8 cellular contexts compared by ENCODE assay signal in the genomic region with DNA sequence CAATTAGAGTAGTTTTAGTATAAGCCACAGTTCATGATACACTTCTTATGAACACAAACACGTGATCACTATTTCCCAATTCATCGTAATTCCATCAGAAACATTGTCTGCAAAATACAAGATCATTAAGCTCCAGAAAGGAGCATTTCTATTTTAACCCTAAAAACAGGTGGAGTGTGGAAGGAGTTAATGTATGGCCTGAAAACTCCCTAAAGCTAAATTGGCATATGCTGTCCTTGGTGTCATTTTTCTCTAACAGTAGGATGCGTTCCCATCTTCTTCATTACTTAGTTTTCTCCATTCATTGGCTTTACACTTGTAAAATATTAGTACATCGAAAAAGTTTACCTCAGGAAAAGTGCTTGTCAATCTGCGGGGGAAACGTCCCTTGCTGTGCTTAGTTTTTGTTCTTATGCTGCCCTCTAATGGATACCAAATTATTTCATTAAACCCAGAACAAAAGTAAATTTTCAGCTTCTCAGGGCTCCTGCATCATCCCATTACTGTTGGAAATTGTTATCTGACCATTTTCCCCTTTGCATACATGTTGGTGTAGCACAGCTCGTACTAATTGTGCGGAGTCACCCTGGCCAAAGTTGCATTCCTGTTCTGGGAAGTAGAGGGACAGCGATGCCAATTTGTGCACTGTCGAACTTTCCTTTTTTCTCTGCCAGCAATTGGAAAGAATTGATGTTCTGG.
DNase-seq lines count a peak whose midpoint lies in the region; ATAC-seq lines count a peak whose summit lies in the region.

No MANE protein-coding gene starts in this region.

- peak; percentile 67 for ATAC-seq in GM18858 (IDR thresholded peaks at IDR 0.05; ENCODE audit: unreplicated experiment)
- peak; percentile 62 for ATAC-seq in HG03039 (IDR thresholded peaks at IDR 0.05; ENCODE audit: unreplicated experiment)

- peak; percentile 16 for DNase-seq in COR-L47 (lab: John Stamatoyannopoulos, UW)
- DNase-seq in NCI-H510A (lab: John Stamatoyannopoulos, UW), result peak; percentile 7
- peak; percentile 57 for DNase-seq in amniotic epithelial cell (ENCODE audit: low read depth)
- peak; percentile 7 for DNase-seq in hepatic stellate cell (ENCODE audit: low spot score)
- peak in 4 of 6 experiments; percentile 0 to 46 (median 25) for DNase-seq in stimulated activated naive CD4-positive, alpha-beta T cell (lab: John Stamatoyannopoulos, UW)
- no peak for DNase-seq in NCI-H187 treated with DMSO at 0.1 percent for 48 hours (lab: John Stamatoyannopoulos, UW)
